10 cellular contexts compared by ENCODE assay signal in the genomic region with DNA sequence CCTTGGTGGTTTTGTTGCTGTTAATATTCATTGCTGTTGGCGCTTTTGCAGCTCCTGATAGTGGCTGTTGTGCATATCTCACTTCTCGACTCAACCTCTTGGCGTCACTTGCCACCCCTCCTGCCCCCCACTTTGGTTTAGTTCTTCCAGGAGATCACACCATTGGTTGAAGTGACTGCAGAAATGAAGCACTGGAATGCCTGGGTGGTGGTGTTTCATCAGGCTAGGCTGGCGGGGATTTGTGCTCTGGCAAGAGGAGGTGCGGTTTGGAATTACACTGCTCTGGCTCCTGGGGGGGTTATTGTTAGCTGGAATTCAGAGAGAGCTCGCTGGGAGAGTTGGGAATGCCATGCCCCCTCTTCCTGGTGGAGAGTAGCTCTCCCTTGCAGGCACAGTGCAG. TPM values are rescaled to one million over a fixed set of nuclear protein-coding genes. Genes with fewer than 3 reads are reported as not detected.
DNase-seq lines count a peak whose midpoint lies in the region; FAIRE-seq and TF ChIP-seq lines count a peak whose summit lies in the region.
"Had no signal": no experiment of that assay in that cellular context is flagged by ENCODE, and none has a peak within 500 bp of the region (broad histone marks: within the 10 kb centered on the region; RNA-seq: fewer than 3 reads in every experiment).

No MANE protein-coding gene starts in this region.

- H3K36me3 Mint-ChIP-seq in nephron (ENCODE audit: low read depth) = peaks cover 22% of the 10 kb centered on the region

- TF ChIP-seq POLR2A in H1 (IDR thresholded peaks at IDR 0.05; ENCODE audit: control extremely low read depth in 1 of 2, low read depth in 2 of 2, low read length in 2 of 2) (peak; percentile 28 to 40; a peak in 1 of 3 replicates), GM12892 (IDR thresholded peaks at IDR 0.05; ENCODE audit: low read depth, low read length) (no peak)

- no peak overlapping the region for H3K4me3 ChIP-seq in AG10803 (ENCODE audit: low read length)
- peak overlapping the region in 3 of 4 experiments; percentile 8 to 44 (median 26); a peak in 6 of 8 replicates for H3K4me3 ChIP-seq in H1 (ENCODE audit: extremely low read depth in 1 of 4, insufficient read depth in 2 of 4, low read depth in 3 of 4, low read length in 4 of 4)

- TF ChIP-seq RAD21 in H1 (IDR thresholded peaks at IDR 0.05 in 1 of 2, conservative IDR thresholded peaks at IDR 0.05 in 1 of 2; ENCODE audit: low read depth in 2 of 2, low read length in 2 of 2) = no peak; a peak in 1 of 4 replicates

- H4K20me1 ChIP-seq in H1 (replicated peaks in 1 of 2; ENCODE audit: control insufficient read depth in 1 of 2, insufficient read depth in 2 of 2, low read length in 2 of 2) = peaks cover 28 to 43% of the 10 kb centered on the region in 2 experiments

- H3K9ac ChIP-seq in H1 (replicated peaks in 1 of 4; ENCODE audit: extremely low read depth in 1 of 4, low read depth in 3 of 4, low read length in 3 of 4) = no peak overlapping the region

- no peak for FAIRE-seq in H1 (lab: Jason Lieb, UNC)
- no peak for FAIRE-seq in GM12892 (lab: Jason Lieb, UNC)

- no peaks in the 10 kb centered on the region for H3K27me3 ChIP-seq in H1 (replicated peaks in 1 of 4; ENCODE audit: control insufficient read depth in 3 of 4, extremely low read depth in 1 of 4, insufficient read depth in 3 of 4, low read length in 3 of 4)

- H4K8ac ChIP-seq in H1 (ENCODE audit: extremely low read depth, insufficient read depth, low read length) = no peak overlapping the region

- peak overlapping the region; percentile 61 to 72 for H3K4me2 ChIP-seq in H1 (ENCODE audit: insufficient read depth in 1 of 2, low read depth in 2 of 2, low read length in 2 of 2)

- TF ChIP-seq EP300 in H1 (IDR thresholded peaks at IDR 0.05; ENCODE audit: borderline replicate concordance in 1 of 2, low read depth in 2 of 2, low read length in 2 of 2) = peak in 1 of 2 experiments; percentile 46; a peak in 1 of 3 replicates

- peak overlapping the region; percentile 18 for H2BK5ac ChIP-seq in H1 (ENCODE audit: low read depth, low read length)

- H3K4ac ChIP-seq in H1 (replicated peaks; ENCODE audit: insufficient read length, low read depth, low read length) = no peak overlapping the region

- peak overlapping the region; percentile 68 to 79 (median 70) for H3K27ac Mint-ChIP-seq in nephron

- H3K23me2 ChIP-seq in H1 (ENCODE audit: low read depth, low read length) = no peaks in the 10 kb centered on the region

- H3K9me3 ChIP-seq in H1 (ENCODE audit: insufficient read depth in 2 of 2, low read depth in 1 of 2, low read length in 1 of 2) = no peaks in the 10 kb centered on the region

- H2BK12ac ChIP-seq in H1 (ENCODE audit: low read depth, low read length) = no peak overlapping the region

- peak overlapping the region; percentile 14; the same call in 1 of the 2 replicates for H2AK5ac ChIP-seq in H1 (ENCODE audit: low read depth, low read length)

- H2BK15ac ChIP-seq in H1 (ENCODE audit: low read length) = no peak overlapping the region

- H3K79me1 ChIP-seq in H1 (ENCODE audit: low read depth, low read length) = peaks cover 14% of the 10 kb centered on the region

- peaks cover 84% of the 10 kb centered on the region for H3K4me1 Mint-ChIP-seq in nephron

- H3K27ac ChIP-seq in H1 (ENCODE audit: low read depth, low read length) = peak overlapping the region; percentile 74

- H3K18ac ChIP-seq in H1 (ENCODE audit: extremely low read depth, low read length) = peak overlapping the region; percentile 1; the same call in 1 of the 2 replicates

- no peak overlapping the region for H2BK20ac ChIP-seq in H1 (ENCODE audit: low read length)

- peak overlapping the region; percentile 5 to 70 (median 24) for H3K4me3 Mint-ChIP-seq in nephron
- H3K4me3 Mint-ChIP-seq: activated B cell treated with CpG ODN at 0.5 μM for 24 hours had no signal

- 9% methylated on average over 6 of the region's 6 CpGs; no CpG with 5 or more reads in 1 of the 2 experiments for WGBS in H1 (ENCODE audit: extremely low coverage in 1 of 2, insufficient coverage in 1 of 2, insufficient read length in 1 of 2, insufficient replicate concordance in 2 of 2, low coverage in 1 of 2, low lambda C conversion rate in 2 of 2, missing lambda C conversion rate in 1 of 2), 2 experiments

- H3K27me3 Mint-ChIP-seq in nephron (ENCODE audit: low read depth) = no peaks in the 10 kb centered on the region
- H3K27me3 Mint-ChIP-seq: activated B cell treated with CpG ODN at 0.5 μM for 24 hours had no signal

- peaks cover 40 to 66% (median 52%) of the 10 kb centered on the region in 4 experiments for H3K4me1 ChIP-seq in H1 (replicated peaks in 1 of 4; ENCODE audit: control insufficient read depth in 3 of 4, insufficient read depth in 4 of 4, low read length in 3 of 4)

- peak overlapping the region; percentile 5 for H4K5ac ChIP-seq in H1 (ENCODE audit: insufficient read length, low read depth, low read length)

- peaks cover 0 to 3% (median 0%) of the 10 kb centered on the region in 4 experiments; a peak in 1 of 8 replicates for H3K36me3 ChIP-seq in H1 (ENCODE audit: control insufficient read depth in 2 of 4, insufficient read depth in 4 of 4, low read length in 3 of 4)

- H3K79me2 ChIP-seq in H1 (ENCODE audit: control insufficient read depth in 1 of 2, insufficient read depth in 2 of 2, low read length in 2 of 2) = peaks cover 88 to 100% of the 10 kb centered on the region in 2 experiments

- no peak overlapping the region for H3K56ac ChIP-seq in H1 (replicated peaks; ENCODE audit: insufficient read length, low read depth, low read length)

- no peak overlapping the region for H4K91ac ChIP-seq in H1 (replicated peaks; ENCODE audit: insufficient read length, low read length)

- TF ChIP-seq CTCF in AG10803 (conservative IDR thresholded peaks at IDR 0.05; ENCODE audit: low read length) (no peak), H1 (IDR thresholded peaks at IDR 0.05; ENCODE audit: control extremely low read depth in 1 of 3, insufficient read depth in 1 of 3, low read depth in 1 of 3, low read length in 3 of 3) (no peak), nephron (IDR thresholded peaks at IDR 0.05; ENCODE audit: unreplicated experiment in 3 of 3) (no peak)

- no peak overlapping the region for H2BK120ac ChIP-seq in H1 (replicated peaks; ENCODE audit: low read depth, low read length)

- CTCF ChIA-PET in H1 (lab: Charles Lee; ENCODE audit: partially characterized antibody) = interaction anchor here (0.6 to 4.8 kb wide), 10 partner anchors 9 to 98 kb away, joined by 3 to 25 read pairs (median 6); partner anchors contain the start of gene POMT1

- no peaks in the 10 kb centered on the region for H3K9me3 Mint-ChIP-seq in nephron
- H3K9me3 Mint-ChIP-seq: activated B cell treated with CpG ODN at 0.5 μM for 24 hours had no signal

- DNase-seq in AG10803 (ENCODE audit: low read depth) (peak; percentile 80), NCI-H69 (lab: John Stamatoyannopoulos, UW) (peak; percentile 52), H1 (ENCODE audit: low read depth in 1 of 2, low spot score in 2 of 2) (peak; percentile 70 to 72), GM12892 (ENCODE audit: insufficient read length) (no peak), HuH-7 (ENCODE audit: low spot score) (no peak), HuH-7.5 (ENCODE audit: low spot score) (no peak)
- no peak for DNase-seq in stimulated activated CD8-positive, alpha-beta memory T cell treated with anti-CD3 and anti-CD28 coated beads, Interleukin-4, amount 100 ng/mL, for 48 hours
- DNase-seq: activated B cell treated with CpG ODN at 0.5 μM for 24 hours, left colon had no signal

- H3K14ac ChIP-seq in H1 (ENCODE audit: insufficient read length) = no peak overlapping the region

- no peak overlapping the region for H2AFZ ChIP-seq in H1 (ENCODE audit: low read length)

- POLR2A ChIA-PET in H1 (lab: Charles Lee; ENCODE audit: partially characterized antibody) = interaction anchor here (0.5 to 4.6 kb wide), 28 partner anchors 8 to 118 kb away, joined by 3 to 78 read pairs (median 4); no protein-coding TSS in a partner anchor

- H3K23ac ChIP-seq in H1 (ENCODE audit: insufficient read length) = no peak overlapping the region

TF ChIP-seq in H1, 55 proteins besides CTCF, POLR2A, EP300 and RAD21 (continues in another document):
- TF ChIP-seq SIRT6 (IDR thresholded peaks at IDR 0.05; ENCODE audit: low read length) (no peak), EZH2 (IDR thresholded peaks at IDR 0.05; ENCODE audit: low read depth, low read length, severe bottlenecking) (no peak), KDM4A (IDR thresholded peaks at IDR 0.05; ENCODE audit: low read depth, low read length, severe bottlenecking) (no peak), HDAC6 (IDR thresholded peaks at IDR 0.05; ENCODE audit: low read depth, low read length) (no peak)
- TF ChIP-seq, protein P1, sequence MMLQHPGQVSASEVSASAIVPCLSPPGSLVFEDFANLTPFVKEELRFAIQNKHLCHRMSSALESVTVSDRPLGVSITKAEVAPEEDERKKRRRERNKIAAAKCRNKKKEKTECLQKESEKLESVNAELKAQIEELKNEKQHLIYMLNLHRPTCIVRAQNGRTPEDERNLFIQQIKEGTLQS (IDR thresholded peaks at IDR 0.05; ENCODE audit: insufficient read depth, low read depth, low read length) = no peak

RNA-seq across cellular contexts. Expression of gene PRRC2B, which starts 11.5 kb away (rescaled TPM):
- total RNA-seq in H1 (2021; fragmentation: NEBNext Ultra II Directional; extraction: Animal tissue kit (Norgen Biotek cat#: 25700)) = 249 and 255 TPM in 2 replicates
- 37.3 and 55.3 TPM in 2 replicates for polyA plus RNA-seq in H1 (2011; rRNA removed)
- 32.6 TPM for polyA plus RNA-seq in H1 (2011; cell fraction: cytosol; rRNA removed)
- polyA plus RNA-seq in H1 (2011; cell fraction: nucleus; rRNA removed) = 115 TPM
- polyA plus RNA-seq in H1 (2012, experiment 1 of 2) = 96.3 to 122 TPM (median 108 TPM) in 4 replicates
- polyA plus RNA-seq in H1 (2012, experiment 2 of 2) = 52.2 TPM
- polyA plus RNA-seq in H1 (2013, experiment 1 of 2) = 64.3 TPM
- 64.7 TPM for polyA plus RNA-seq in H1 (2013, experiment 2 of 2)
- 102 and 131 TPM in 2 replicates for polyA minus RNA-seq in H1 (2011; rRNA and poly(A)+ RNA removed)
- 63.8 TPM for polyA minus RNA-seq in H1 (2011; cell fraction: cytosol; rRNA and poly(A)+ RNA removed)
- 69.0 TPM for polyA minus RNA-seq in H1 (2011; cell fraction: nucleus; rRNA and poly(A)+ RNA removed)
- polyA plus RNA-seq in GM12892 (2012; ENCODE audit: missing spikeins) = 44.9 TPM

Comparison
In these comparisons a context has a peak if more than half of its experiments do, and no peak if none do; other contexts are left out.
1. DNase-seq: peak in AG10803 (single experiment), NCI-H69 (single experiment) and H1 (2 of 2); none in GM12892 (single experiment), HuH-7 (single experiment), HuH-7.5 (single experiment) and stimulated activated CD8-positive, alpha-beta memory T cell treated with anti-CD3 and anti-CD28 coated beads, Interleukin-4, amount 100 ng/mL, for 48 hours (single experiment).